Comparison of ENCODE assay signal across 19 cellular contexts in the genomic region with DNA sequence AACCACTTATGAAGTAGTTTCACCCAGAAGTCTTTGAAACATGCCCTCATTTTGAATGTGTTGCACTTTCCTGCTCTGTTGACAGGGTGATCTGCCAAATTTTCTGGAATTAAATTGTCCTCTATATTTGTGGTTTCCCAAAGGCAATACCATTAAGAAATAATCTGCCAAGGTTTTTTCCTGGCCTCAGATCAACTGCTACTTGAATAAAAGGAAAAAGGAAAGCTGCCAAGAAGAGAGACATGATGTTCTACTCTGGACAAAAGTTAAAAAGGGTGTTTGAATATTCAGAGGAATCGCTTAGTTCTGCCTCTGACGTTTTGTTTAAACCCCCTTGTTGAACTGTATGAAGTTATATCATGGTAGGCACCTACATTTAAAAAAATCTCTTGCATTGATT. TPM values are rescaled to one million over a fixed set of nuclear protein-coding genes. Genes with fewer than 3 reads are reported as not detected.
DNase-seq lines count a peak whose midpoint lies in the region; ATAC-seq and TF ChIP-seq lines count a peak whose summit lies in the region.
"Had no signal": no experiment of that assay in that cellular context is flagged by ENCODE, and none has a peak within 500 bp of the region (broad histone marks: within the 10 kb centered on the region; RNA-seq: fewer than 3 reads in every experiment).

No MANE protein-coding gene starts in this region.

- H3K14ac ChIP-seq in neuronal stem cell (ENCODE audit: low read length), result no peak overlapping the region

- no peaks in the 10 kb centered on the region for H3K9me3 ChIP-seq in neuronal stem cell (replicated peaks in 1 of 2; ENCODE audit: control insufficient read depth in 2 of 2, insufficient read depth in 1 of 2, low read depth in 1 of 2, low read length in 2 of 2)
- H3K9me3 ChIP-seq: A549, upper lobe of left lung had no signal

- TF ChIP-seq CTCF in fibroblast of mammary gland (conservative IDR thresholded peaks at IDR 0.05; ENCODE audit: control insufficient read depth, insufficient read depth, low read depth, low read length), result no peak

- H2BK120ac ChIP-seq in neuronal stem cell (ENCODE audit: low read depth, low read length), result no peak overlapping the region

- intact Hi-C loops in activated CD4-positive, alpha-beta T cell treated with anti-CD3 and anti-CD28 coated beads for 36 hours (cut with DNase I, micrococcal nuclease), result no loop called here

- no peak overlapping the region for H3K9ac ChIP-seq in neuronal stem cell (ENCODE audit: low read depth, low read length, poor library complexity)

- H3K4me1 ChIP-seq in neuronal stem cell (ENCODE audit: control insufficient read depth in 2 of 2, insufficient read depth in 1 of 2, low read depth in 1 of 2, low read length in 2 of 2), result peaks cover 3 to 4% of the 10 kb centered on the region in 2 donors
- H3K4me1 ChIP-seq: A549 had no signal

- no peak overlapping the region for H3K4me3 ChIP-seq in fibroblast of mammary gland (ENCODE audit: control insufficient read depth, low read depth, low read length)
- H3K4me3 ChIP-seq in neuronal stem cell (ENCODE audit: low read length in 2 of 2), result no peak overlapping the region
- H3K4me3 ChIP-seq: A549, upper lobe of left lung had no signal

- no peak overlapping the region for H3K4me2 ChIP-seq in neuronal stem cell (ENCODE audit: insufficient read depth, low read length, poor library complexity, severe bottlenecking)
- H3K4me2 ChIP-seq: A549 had no signal

- H2AFZ ChIP-seq in neuronal stem cell (ENCODE audit: low read length), result no peak overlapping the region

- peaks cover 0 to 32% of the 10 kb centered on the region in 2 donors for H3K36me3 ChIP-seq in neuronal stem cell (replicated peaks in 1 of 2; ENCODE audit: control insufficient read depth in 2 of 2, insufficient read depth in 2 of 2, low read length in 2 of 2)

- no peak for DNase-seq in activated CD4-positive, alpha-beta T cell treated with anti-CD3 and anti-CD28 coated beads for 36 hours
- no peak for DNase-seq in activated CD4-positive, alpha-beta T cell treated with anti-CD3 and anti-CD28 coated beads for 4 hours
- no peak for DNase-seq in activated CD4-positive, alpha-beta memory T cell treated with anti-CD3 and anti-CD28 coated beads, Interleukin-2, amount 10 ng/mL, durations not matched to agents 7 days and 5 days
- peak; percentile 25 for DNase-seq in fibroblast of mammary gland (ENCODE audit: low read depth)
- DNase-seq in stromal cell of bone marrow (ENCODE audit: low read depth), result peak; percentile 14
- no peak for DNase-seq in HCEC 1CT
- no peak for DNase-seq in neuronal stem cell (ENCODE audit: low spot score)
- DNase-seq: activated CD8-positive, alpha-beta memory T cell treated with anti-CD3 and anti-CD28 coated beads for 24 hours; amniotic stem cell; DMS 273 treated with DMSO at 0.1 percent for 48 hours; effector CD8-positive, alpha-beta T cell; glutamatergic neuron; left colon; NCI-H2227 treated with DMSO at 0.1 percent for 48 hours; PC-3; upper lobe of left lung had no signal

- H2BK15ac ChIP-seq in neuronal stem cell (ENCODE audit: low read length), result no peak overlapping the region

- H3K27ac ChIP-seq in neuronal stem cell (replicated peaks; ENCODE audit: low read length), result no peak overlapping the region
- H3K27ac ChIP-seq: A549 had no signal

- no peak overlapping the region for H3K4ac ChIP-seq in neuronal stem cell (ENCODE audit: low read length)

- no peaks in the 10 kb centered on the region for H3K27me3 Mint-ChIP-seq in activated CD4-positive, alpha-beta T cell treated with anti-CD3 and anti-CD28 coated beads for 36 hours
- no peaks in the 10 kb centered on the region for H3K27me3 Mint-ChIP-seq in activated CD4-positive, alpha-beta memory T cell treated with anti-CD3 and anti-CD28 coated beads, Interleukin-2, amount 10 ng/mL, durations not matched to agents 7 days and 5 days

- H4K8ac ChIP-seq in neuronal stem cell (ENCODE audit: low read depth, low read length), result no peak overlapping the region

- H3K27ac Mint-ChIP-seq in activated CD4-positive, alpha-beta T cell treated with anti-CD3 and anti-CD28 coated beads for 36 hours, result peak overlapping the region; percentile 38
- H3K27ac Mint-ChIP-seq in activated CD4-positive, alpha-beta memory T cell treated with anti-CD3 and anti-CD28 coated beads, Interleukin-2, amount 10 ng/mL, durations not matched to agents 7 days and 5 days, result peak overlapping the region; percentile 4

- H4K91ac ChIP-seq in neuronal stem cell (ENCODE audit: low read depth, low read length, poor library complexity), result no peak overlapping the region

- no peak overlapping the region for H3K4me3 Mint-ChIP-seq in activated CD4-positive, alpha-beta T cell treated with anti-CD3 and anti-CD28 coated beads for 36 hours
- no peak overlapping the region for H3K4me3 Mint-ChIP-seq in activated CD4-positive, alpha-beta memory T cell treated with anti-CD3 and anti-CD28 coated beads, Interleukin-2, amount 10 ng/mL, durations not matched to agents 7 days and 5 days

- no peak overlapping the region for H2BK5ac ChIP-seq in neuronal stem cell (ENCODE audit: low read length)

- WGBS in neuronal stem cell (ENCODE audit: extremely low coverage in 2 of 2, insufficient read length in 2 of 2, insufficient replicate concordance in 1 of 2), 2 donors, result no CpG with 5 or more reads among the region's 2 CpGs

- ATAC-seq in activated CD4-positive, alpha-beta T cell treated with anti-CD3 and anti-CD28 coated beads for 36 hours, result no peak
- no peak for ATAC-seq in GM21825 (IDR thresholded peaks at IDR 0.05; ENCODE audit: unreplicated experiment)
- ATAC-seq: A549, left colon, PC-3 had no signal

- no peak overlapping the region for H2AK5ac ChIP-seq in neuronal stem cell (ENCODE audit: low read depth, low read length)

- no peak overlapping the region for H3K23ac ChIP-seq in neuronal stem cell (ENCODE audit: low read depth, low read length, poor library complexity)

- POLR2A ChIA-PET in activated CD4-positive, alpha-beta T cell treated with anti-CD3 and anti-CD28 coated beads for 36 hours (lab: Charles Lee), result no interaction called here
- POLR2A ChIA-PET in activated CD4-positive, alpha-beta memory T cell treated with anti-CD3 and anti-CD28 coated beads, Interleukin-2, amount 10 ng/mL, durations not matched to agents 7 days and 5 days (lab: Charles Lee), result interaction anchor here (0.7 kb wide), 1 partner anchor 90 kb away, joined by 3 read pairs; no protein-coding TSS in a partner anchor

- no peaks in the 10 kb centered on the region for H3K27me3 ChIP-seq in neuronal stem cell (ENCODE audit: control insufficient read depth in 3 of 3, insufficient read depth in 3 of 3, low read depth in 1 of 3, low read length in 3 of 3)
- H3K27me3 ChIP-seq: upper lobe of left lung had no signal

- H3K79me1 ChIP-seq in neuronal stem cell (ENCODE audit: low read depth, low read length), result no peaks in the 10 kb centered on the region

- H3K18ac ChIP-seq in neuronal stem cell (ENCODE audit: low read length), result no peak overlapping the region

- H3K36me3 Mint-ChIP-seq in activated CD4-positive, alpha-beta T cell treated with anti-CD3 and anti-CD28 coated beads for 36 hours (ENCODE audit: low read depth), result peaks cover 54% of the 10 kb centered on the region
- peaks cover 92% of the 10 kb centered on the region for H3K36me3 Mint-ChIP-seq in activated CD4-positive, alpha-beta memory T cell treated with anti-CD3 and anti-CD28 coated beads, Interleukin-2, amount 10 ng/mL, durations not matched to agents 7 days and 5 days (ENCODE audit: low read depth)

- no peak overlapping the region for H2BK12ac ChIP-seq in neuronal stem cell (ENCODE audit: low read length)

- peaks cover 66% of the 10 kb centered on the region for H3K4me1 Mint-ChIP-seq in activated CD4-positive, alpha-beta T cell treated with anti-CD3 and anti-CD28 coated beads for 36 hours
- peaks cover 51% of the 10 kb centered on the region for H3K4me1 Mint-ChIP-seq in activated CD4-positive, alpha-beta memory T cell treated with anti-CD3 and anti-CD28 coated beads, Interleukin-2, amount 10 ng/mL, durations not matched to agents 7 days and 5 days

- CTCF ChIA-PET in activated CD4-positive, alpha-beta T cell treated with anti-CD3 and anti-CD28 coated beads for 36 hours (lab: Charles Lee), result interaction anchor here (1.2 to 1.8 kb wide), 2 partner anchors 14 to 155 kb away, joined by 4 read pairs; no protein-coding TSS in a partner anchor
- CTCF ChIA-PET in activated CD4-positive, alpha-beta memory T cell treated with anti-CD3 and anti-CD28 coated beads, Interleukin-2, amount 10 ng/mL, durations not matched to agents 7 days and 5 days (lab: Charles Lee), result no interaction called here

- no peaks in the 10 kb centered on the region for H3K9me3 Mint-ChIP-seq in activated CD4-positive, alpha-beta T cell treated with anti-CD3 and anti-CD28 coated beads for 36 hours (ENCODE audit: low read depth)
- H3K9me3 Mint-ChIP-seq in activated CD4-positive, alpha-beta memory T cell treated with anti-CD3 and anti-CD28 coated beads, Interleukin-2, amount 10 ng/mL, durations not matched to agents 7 days and 5 days, result peaks cover 4% of the 10 kb centered on the region

RNA-seq across cellular contexts. Expression of a gene that starts 37.4 kb away (rescaled TPM):
- not detected for total RNA-seq in activated CD4-positive, alpha-beta T cell treated with anti-CD3 and anti-CD28 coated beads for 36 hours
- 1 to 10 TPM; 1.2 to 1.5 TPM for total RNA-seq in activated CD4-positive, alpha-beta memory T cell treated with anti-CD3 and anti-CD28 coated beads, Interleukin-2, amount 10 ng/mL, durations not matched to agents 7 days and 5 days
- polyA plus RNA-seq in neuronal stem cell (2013, experiment 1 of 2), result not detected
- polyA plus RNA-seq in neuronal stem cell (2013, experiment 2 of 2), result not detected
- total RNA-seq: left colon, LHCN-M2, PC-3 had no signal
- polyA plus RNA-seq: A549 had no signal

Comparison
In these comparisons a context has a peak if more than half of its experiments do, and no peak if none do; other contexts are left out.
1. DNase-seq: peak in fibroblast of mammary gland (single experiment) and stromal cell of bone marrow (single experiment); none in activated CD4-positive, alpha-beta T cell treated with anti-CD3 and anti-CD28 coated beads for 36 hours (single experiment), activated CD4-positive, alpha-beta T cell treated with anti-CD3 and anti-CD28 coated beads for 4 hours (0 of 2), activated CD4-positive, alpha-beta memory T cell treated with anti-CD3 and anti-CD28 coated beads, Interleukin-2, amount 10 ng/mL, durations not matched to agents 7 days and 5 days (single experiment), HCEC 1CT (single experiment) and neuronal stem cell (single experiment).